Comparison of ENCODE assay signal across 8 cellular contexts in the genomic region with DNA sequence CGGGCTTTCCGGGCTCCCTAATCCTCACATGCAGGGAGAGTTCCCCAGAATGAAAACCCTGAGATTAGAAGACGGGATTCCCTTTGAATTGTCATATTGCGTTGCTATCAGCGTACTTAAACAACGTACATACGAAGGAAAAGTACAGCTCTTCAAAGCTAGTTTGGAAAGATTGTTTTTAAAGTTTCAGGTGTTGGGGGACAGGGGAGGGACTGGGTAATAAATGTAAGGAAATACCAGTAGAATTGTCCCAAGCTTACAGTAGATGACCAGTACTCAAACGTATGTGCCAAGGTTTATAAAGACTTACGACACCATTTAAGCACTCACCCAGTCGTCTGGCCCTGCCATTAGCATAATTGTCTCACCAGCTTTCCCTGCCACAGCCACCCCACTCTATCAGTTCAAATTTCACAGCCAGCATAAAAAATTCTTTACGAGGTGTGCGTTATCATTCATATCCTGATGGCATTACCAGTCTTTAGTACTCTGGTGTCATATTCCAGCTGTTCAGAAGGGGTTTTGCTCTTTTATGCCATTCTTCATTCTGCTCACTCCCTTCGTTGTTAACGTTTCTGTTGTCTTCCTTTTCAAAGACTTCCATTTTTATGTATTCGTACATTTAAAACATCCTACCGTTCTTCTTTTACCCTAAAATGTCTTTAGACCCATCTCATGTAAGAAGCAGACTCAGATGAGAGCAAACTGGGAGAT. TPM values are rescaled to one million over a fixed set of nuclear protein-coding genes. Genes with fewer than 3 reads are reported as not detected.
DNase-seq lines count a peak whose midpoint lies in the region; ATAC-seq, FAIRE-seq and TF ChIP-seq lines count a peak whose summit lies in the region.

No MANE protein-coding gene starts in this region.

- H3K4me1 Mint-ChIP-seq in CD14-positive monocyte = peaks cover 31% of the 10 kb centered on the region

- intact Hi-C loops in CD14-positive monocyte (cut with micrococcal nuclease) (loop anchor here in 1 of 2 donors (5.0 kb wide), 1 partner anchor 56 kb away; the partner anchor contains the start of gene SH2D5), Panc1 (cut with micrococcal nuclease; ENCODE audit: unreplicated experiment) (no loop called here), posterior cingulate gyrus (cut with DNase I) (loop anchor here (5.0 kb wide), 1 partner anchor 389 kb away; the partner anchor contains the start of gene EIF4G3)

- H3K9me3 ChIP-seq in Panc1 (ENCODE audit: control insufficient read depth, insufficient read depth, low read depth, low read length) (no peaks in the 10 kb centered on the region), mucosa of rectum (ENCODE audit: control insufficient read depth in 2 of 2, low read length in 2 of 2) (no peaks in the 10 kb centered on the region)

- H3K27me3 ChIP-seq in Panc1 (ENCODE audit: control insufficient read depth, insufficient read depth, low read length) = no peaks in the 10 kb centered on the region
- H3K27me3 ChIP-seq in mucosa of rectum (ENCODE audit: control insufficient read depth in 2 of 2, insufficient read depth in 2 of 2, low read length in 2 of 2) = no peaks in the 10 kb centered on the region

- H3K4me1 ChIP-seq in Panc1 (ENCODE audit: control insufficient read depth, insufficient read depth, low read length) (peaks cover 25% of the 10 kb centered on the region), mucosa of rectum (ENCODE audit: control insufficient read depth in 2 of 2, insufficient read depth in 2 of 2, low read length in 2 of 2) (peaks cover 0 to 20% of the 10 kb centered on the region in 2 donors)

- POLR2A ChIA-PET in Panc1 (lab: Charles Lee) = interaction anchor here (0.5 to 1.2 kb wide), 4 partner anchors 12 to 1146 kb away, joined by 3 to 12 read pairs (median 6); no protein-coding TSS in a partner anchor

- TF ChIP-seq CTCF in CD14-positive monocyte (IDR thresholded peaks at IDR 0.05) = no peak
- no peak for TF ChIP-seq CTCF in HFF-Myc (IDR thresholded peaks at IDR 0.05; ENCODE audit: low read depth, low read length, missing control alignments)
- TF ChIP-seq CTCF in Panc1 (IDR thresholded peaks at IDR 0.05) = no peak
- TF ChIP-seq CTCF in omental fat pad (IDR thresholded peaks at IDR 0.05) = no peak

- no peaks in the 10 kb centered on the region for H3K9me3 Mint-ChIP-seq in CD14-positive monocyte

- BruUV-seq in Panc1 (replicated peaks; lab: Mats Ljungman, UMichigan) = TSS peak; percentile 97

- ATAC-seq in Panc1 (no peak), omental fat pad (ENCODE audit: low FRiP score) (no peak)

- peak; percentile 45 for DNase-seq in CD14-positive monocyte (ENCODE audit: low spot score)
- no peak for DNase-seq in HFF-Myc (ENCODE audit: extremely low read depth, low read depth)
- peak; percentile 38 for DNase-seq in Panc1 (ENCODE audit: low read depth, low spot score)
- DNase-seq in dermis microvascular lymphatic vessel endothelial cell (ENCODE audit: low read depth in 2 of 2) = peak; percentile 9 to 67
- DNase-seq in omental fat pad (ENCODE audit: low spot score) = no peak
- DNase-seq in posterior cingulate gyrus = no peak
- DNase-seq in H54 (ENCODE audit: insufficient read length, low spot score) = no peak

- H3K9ac ChIP-seq in mucosa of rectum (ENCODE audit: low read depth in 1 of 2, low read length in 2 of 2) = peak overlapping the region; percentile 84 to 95

- peak overlapping the region; percentile 93 for H3K4me3 ChIP-seq in HFF-Myc (replicated peaks; ENCODE audit: low read depth, low read length)
- H3K4me3 ChIP-seq in Panc1 (ENCODE audit: low read depth in 2 of 2, low read length in 2 of 2) = peak overlapping the region; percentile 84 to 91
- H3K4me3 ChIP-seq in mucosa of rectum (ENCODE audit: low read length in 2 of 2) = peak overlapping the region; percentile 86 to 90

- H3K36me3 Mint-ChIP-seq in CD14-positive monocyte = no peaks in the 10 kb centered on the region

- peak overlapping the region; percentile 93 to 95 for H3K4me3 Mint-ChIP-seq in CD14-positive monocyte

- H3K36me3 ChIP-seq in Panc1 (ENCODE audit: control insufficient read depth, insufficient read depth, low read length) = no peaks in the 10 kb centered on the region; the same call in 1 of the 2 replicates
- H3K36me3 ChIP-seq in mucosa of rectum (ENCODE audit: control insufficient read depth in 2 of 2, insufficient read depth in 2 of 2, low read length in 2 of 2) = no peaks in the 10 kb centered on the region

- CTCF ChIA-PET in Panc1 (lab: Charles Lee) = no interaction called here

- no peak for TF ChIP-seq POLR2A in H54 (IDR thresholded peaks at IDR 0.05; ENCODE audit: low read depth, low read length)

- H3K27ac ChIP-seq in Panc1 (ENCODE audit: low read length) (peak overlapping the region; percentile 99), mucosa of rectum (ENCODE audit: low read depth in 2 of 2, low read length in 2 of 2) (peak overlapping the region; percentile 86 to 95)

- in situ Hi-C loops in Panc1 (cut with HindIII; ENCODE audit: low pct_unique_long_range_greater_than_20kb, low sequenced_read_pairs) = no loop called here

- FAIRE-seq in H54 (lab: Jason Lieb, UNC) = no peak

- H3K27ac Mint-ChIP-seq in CD14-positive monocyte = peak overlapping the region; percentile 92 to 96 (median 95)

- peaks cover 0 to 3% (median 0%) of the 10 kb centered on the region in 3 donors for H3K27me3 Mint-ChIP-seq in CD14-positive monocyte (ENCODE audit: low read depth in 3 of 3)

RNA-seq across cellular contexts. Expression of gene HP1BP3, which starts 0.8 kb away (rescaled TPM):
- polyA plus RNA-seq in CD14-positive monocyte = 100 to 1,000 TPM; 121 to 137 TPM
- total RNA-seq in Panc1 (2021; ENCODE audit: unreplicated experiment) (263 TPM), dermis microvascular lymphatic vessel endothelial cell (150 and 192 TPM in 2 replicates), omental fat pad (100 to 1,000 TPM; 138 to 202 (median 148) TPM)
- polyA plus RNA-seq in Panc1 (2012; ENCODE audit: insufficient read length) = 147 TPM

RNA-seq across cellular contexts. Expression of gene SH2D5, which starts 55.4 kb away (rescaled TPM):
- polyA plus RNA-seq in CD14-positive monocyte = not detected
- total RNA-seq in Panc1 (2021; ENCODE audit: unreplicated experiment) (23.3 TPM), dermis microvascular lymphatic vessel endothelial cell (0.25 and 0.26 TPM in 2 replicates), omental fat pad (1 to 10 TPM in 1 of 4 donors, under 1 TPM in 2, not detected in 1; 0.25 to 5.8 (median 0.84) TPM)
- 12.9 TPM for polyA plus RNA-seq in Panc1 (2012; ENCODE audit: insufficient read length)

Comparison
In these comparisons a context has a peak if more than half of its experiments do, and no peak if none do; other contexts are left out.
1. DNase-seq: peak in CD14-positive monocyte (single experiment), Panc1 (single experiment) and dermis microvascular lymphatic vessel endothelial cell (2 of 2); none in HFF-Myc (single experiment), omental fat pad (single experiment), posterior cingulate gyrus (0 of 10) and H54 (single experiment).
2. Peak in every context shown above with its lines, with median percentiles within 50 percentile points of each other: H3K4me3 ChIP-seq.